In the genomic region with DNA sequence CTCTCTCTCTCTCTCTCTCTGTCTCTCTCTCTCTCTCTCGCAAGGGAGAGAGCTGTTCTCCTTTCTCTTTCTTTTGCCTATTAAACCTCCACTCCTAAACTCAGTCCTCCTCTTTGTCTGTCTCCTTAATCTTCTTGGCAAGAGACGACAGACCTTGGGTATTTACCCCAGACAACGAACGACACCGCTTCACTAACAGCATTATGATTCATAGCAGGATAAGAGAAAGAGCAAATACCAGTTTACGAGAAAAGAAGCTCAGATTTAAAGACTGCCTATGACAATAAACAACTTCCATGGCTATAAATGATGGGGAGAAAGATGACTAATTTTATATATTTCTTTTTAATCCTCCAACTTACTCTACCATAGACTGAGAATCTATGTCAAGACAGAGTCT, we compare ENCODE assay signal across 18 cellular contexts.
DNase-seq lines count a peak whose midpoint lies in the region; ATAC-seq, FAIRE-seq and TF ChIP-seq lines count a peak whose summit lies in the region.
"Had no signal": no experiment of that assay in that cellular context is flagged by ENCODE, and none has a peak within 500 bp of the region (broad histone marks: within the 10 kb centered on the region; RNA-seq: fewer than 3 reads in every experiment).

No MANE protein-coding gene starts in this region.

- H3K79me2 ChIP-seq in GM23338 (replicated peaks; ENCODE audit: insufficient read depth) (no peaks in the 10 kb centered on the region), H1 (ENCODE audit: control insufficient read depth in 1 of 2, insufficient read depth in 2 of 2, low read length in 2 of 2) (no peaks in the 10 kb centered on the region), osteoblast (ENCODE audit: insufficient read depth, low read length) (no peaks in the 10 kb centered on the region)

- no peak overlapping the region for H3K56ac ChIP-seq in H1 (replicated peaks; ENCODE audit: insufficient read length, low read depth, low read length)

- no peak overlapping the region for H3K9ac ChIP-seq in H1 (replicated peaks in 1 of 4; ENCODE audit: extremely low read depth in 1 of 4, low read depth in 3 of 4, low read length in 3 of 4)
- H3K9ac ChIP-seq: BLaER1 had no signal

- no peak for TF ChIP-seq CTCF in GM23338 (conservative IDR thresholded peaks at IDR 0.05; ENCODE audit: low read depth in 2 of 2)
- TF ChIP-seq CTCF in H1 (IDR thresholded peaks at IDR 0.05; ENCODE audit: control extremely low read depth in 1 of 3, insufficient read depth in 1 of 3, low read depth in 1 of 3, low read length in 3 of 3), result no peak
- TF ChIP-seq CTCF in osteoblast (IDR thresholded peaks at IDR 0.05; ENCODE audit: extremely low read depth, low read depth, low read length), result no peak

- H3K4me1 Mint-ChIP-seq in GM23338, result peaks cover 3% of the 10 kb centered on the region; the same call in 1 of the 3 replicates
- H3K4me1 Mint-ChIP-seq: CD4-positive, alpha-beta memory T cell had no signal

- H3K18ac ChIP-seq in H1 (ENCODE audit: extremely low read depth, low read length), result no peak overlapping the region

- H2AFZ ChIP-seq in GM23338 (0 out of 2 replicates have a peak overlapping the region, but pooled peaks have one; percentile 53), H1 (ENCODE audit: low read length) (peak overlapping the region; percentile 32; the same call in 1 of the 2 replicates), osteoblast (ENCODE audit: low read length) (peak overlapping the region; percentile 31)

- no peak for TF ChIP-seq RAD21 in H1 (IDR thresholded peaks at IDR 0.05 in 1 of 2, conservative IDR thresholded peaks at IDR 0.05 in 1 of 2; ENCODE audit: low read depth in 2 of 2, low read length in 2 of 2)

- H3K9me3 Mint-ChIP-seq in GM23338, result peaks cover 3% of the 10 kb centered on the region; the same call in 2 of the 3 replicates

- H3K27ac Mint-ChIP-seq in GM23338, result no peak overlapping the region
- H3K27ac Mint-ChIP-seq: CD4-positive, alpha-beta memory T cell had no signal

- no peaks in the 10 kb centered on the region for H3K27me3 ChIP-seq in GM23338 (ENCODE audit: insufficient read depth)
- no peaks in the 10 kb centered on the region for H3K27me3 ChIP-seq in H1 (replicated peaks in 1 of 4; ENCODE audit: control insufficient read depth in 3 of 4, extremely low read depth in 1 of 4, insufficient read depth in 3 of 4, low read length in 3 of 4)
- H3K27me3 ChIP-seq in osteoblast (ENCODE audit: insufficient read depth, low read length), result no peaks in the 10 kb centered on the region
- H3K27me3 ChIP-seq: BLaER1 had no signal

- H3K27me3 Mint-ChIP-seq in GM23338 (ENCODE audit: insufficient read depth, low read depth, poor library complexity), result no peaks in the 10 kb centered on the region

- peaks cover 4% of the 10 kb centered on the region; the same call in 1 of the 2 replicates for H3K9me2 ChIP-seq in GM23338 (ENCODE audit: insufficient read depth)

- H3F3A ChIP-seq in GM23338 (replicated peaks; ENCODE audit: low read depth), result no peaks in the 10 kb centered on the region

- TF ChIP-seq EP300 in H1 (IDR thresholded peaks at IDR 0.05; ENCODE audit: borderline replicate concordance in 1 of 2, low read depth in 2 of 2, low read length in 2 of 2), result no peak

- no peak overlapping the region for H4K91ac ChIP-seq in H1 (replicated peaks; ENCODE audit: insufficient read length, low read length)

- H4K20me1 ChIP-seq in GM23338 (replicated peaks; ENCODE audit: insufficient read depth) (no peaks in the 10 kb centered on the region), H1 (replicated peaks in 1 of 2; ENCODE audit: control insufficient read depth in 1 of 2, insufficient read depth in 2 of 2, low read length in 2 of 2) (no peaks in the 10 kb centered on the region), osteoblast (ENCODE audit: insufficient read depth, low read length) (no peaks in the 10 kb centered on the region)
- H4K20me1 ChIP-seq: BLaER1 had no signal

- H2BK12ac ChIP-seq in H1 (ENCODE audit: low read depth, low read length), result no peak overlapping the region

- no peak overlapping the region for H3K4me2 ChIP-seq in GM23338
- H3K4me2 ChIP-seq in H1 (ENCODE audit: insufficient read depth in 1 of 2, low read depth in 2 of 2, low read length in 2 of 2), result no peak overlapping the region
- no peak overlapping the region for H3K4me2 ChIP-seq in osteoblast (ENCODE audit: insufficient read depth, low read length)
- H3K4me2 ChIP-seq: BLaER1 had no signal

- H3K4me3 ChIP-seq in GM23338 (no peak overlapping the region), H1 (ENCODE audit: extremely low read depth in 1 of 4, insufficient read depth in 2 of 4, low read depth in 3 of 4, low read length in 4 of 4) (no peak overlapping the region), osteoblast (ENCODE audit: insufficient read depth, low read length) (no peak overlapping the region)
- H3K4me3 ChIP-seq: BLaER1 had no signal

- H3K9me3 ChIP-seq in H1 (ENCODE audit: insufficient read depth in 2 of 2, low read depth in 1 of 2, low read length in 1 of 2), result no peaks in the 10 kb centered on the region; a peak in 1 of 4 replicates
- no peaks in the 10 kb centered on the region for H3K9me3 ChIP-seq in osteoblast (ENCODE audit: low read depth, low read length)
- H3K9me3 ChIP-seq: BLaER1 had no signal

- H3K14ac ChIP-seq in H1 (ENCODE audit: insufficient read length), result no peak overlapping the region

- peaks cover 3% of the 10 kb centered on the region; the same call in 1 of the 3 replicates for H3K36me3 Mint-ChIP-seq in GM23338 (ENCODE audit: low read depth)
- H3K36me3 Mint-ChIP-seq: CD4-positive, alpha-beta memory T cell had no signal

- H3K79me1 ChIP-seq in H1 (ENCODE audit: low read depth, low read length), result no peaks in the 10 kb centered on the region

- no peak for FAIRE-seq in H1 (lab: Jason Lieb, UNC)

- H4K5ac ChIP-seq in H1 (ENCODE audit: insufficient read length, low read depth, low read length), result no peak overlapping the region

- H3K4ac ChIP-seq in H1 (replicated peaks; ENCODE audit: insufficient read length, low read depth, low read length), result no peak overlapping the region

- peaks cover 7% of the 10 kb centered on the region; the same call in 1 of the 2 replicates for H3K4me1 ChIP-seq in GM23338 (ENCODE audit: insufficient read depth)
- peaks cover 0 to 5% (median 1%) of the 10 kb centered on the region in 4 experiments; a peak in 1 of 7 replicates for H3K4me1 ChIP-seq in H1 (replicated peaks in 1 of 4; ENCODE audit: control insufficient read depth in 3 of 4, insufficient read depth in 4 of 4, low read length in 3 of 4)
- H3K4me1 ChIP-seq in osteoblast (ENCODE audit: insufficient read depth, low read length), result no peaks in the 10 kb centered on the region
- H3K4me1 ChIP-seq: BLaER1 had no signal

- TF ChIP-seq POLR2A in H1 (IDR thresholded peaks at IDR 0.05; ENCODE audit: control extremely low read depth in 1 of 2, low read depth in 2 of 2, low read length in 2 of 2), result no peak

- H2BK20ac ChIP-seq in H1 (ENCODE audit: low read length), result no peak overlapping the region

- no peak overlapping the region for H4K8ac ChIP-seq in H1 (ENCODE audit: extremely low read depth, insufficient read depth, low read length)

- DNase-seq in GM23338 (ENCODE audit: low spot score) (no peak), NCI-H82 (lab: John Stamatoyannopoulos, UW) (peak; percentile 68), H1 (ENCODE audit: low read depth in 1 of 2, low spot score in 2 of 2) (no peak), osteoblast (ENCODE audit: insufficient read length, low spot score, missing footprints) (no peak), NCI-H1092 treated with DMSO at 0.1 percent for 48 hours (lab: John Stamatoyannopoulos, UW) (no peak), GM03348 (ENCODE audit: low spot score) (no peak)
- DNase-seq in activated CD4-positive, alpha-beta T cell treated with anti-CD3 and anti-CD28 coated beads, Interleukin-2, amount 50 U/mL, for 4 hours, result no peak
- DNase-seq: CD4-positive, alpha-beta memory T cell; NCI-H1105 treated with DMSO at 0.1 percent for 48 hours; NCI-H1694; NCI-H2081 treated with DMSO at 0.1 percent for 48 hours; NCI-H510A; NCI-H748 treated with DMSO at 0.1 percent for 48 hours; OCI-M1; RPMI8226; SIG-M5 had no signal

- WGBS in H1 (ENCODE audit: extremely low coverage in 1 of 2, insufficient coverage in 1 of 2, insufficient read length in 1 of 2, insufficient replicate concordance in 2 of 2, low coverage in 1 of 2, low lambda C conversion rate in 2 of 2, missing lambda C conversion rate in 1 of 2), 2 experiments, result 92% methylated on average over 5 of the region's 6 CpGs; no CpG with 5 or more reads in 1 of the 2 experiments

- no peaks in the 10 kb centered on the region for H3K23me2 ChIP-seq in H1 (ENCODE audit: low read depth, low read length)

- no peak overlapping the region for H2AK5ac ChIP-seq in H1 (ENCODE audit: low read depth, low read length)

- no peak overlapping the region for H2BK15ac ChIP-seq in H1 (ENCODE audit: low read length)

- H3K23ac ChIP-seq in H1 (ENCODE audit: insufficient read length), result no peak overlapping the region

- no peaks in the 10 kb centered on the region for H3K36me3 ChIP-seq in GM23338 (ENCODE audit: insufficient read depth)
- H3K36me3 ChIP-seq in H1 (ENCODE audit: control insufficient read depth in 2 of 4, insufficient read depth in 4 of 4, low read length in 3 of 4), result no peaks in the 10 kb centered on the region
- H3K36me3 ChIP-seq in osteoblast (ENCODE audit: insufficient read depth, low read length), result no peaks in the 10 kb centered on the region
- H3K36me3 ChIP-seq: BLaER1 had no signal

- ATAC-seq in GM23338, result no peak
- ATAC-seq: SK-N-SH treated with all-trans-retinoic acid at 6 μM for 48 hours had no signal

- no peak overlapping the region for H3K4me3 Mint-ChIP-seq in GM23338
- H3K4me3 Mint-ChIP-seq: CD4-positive, alpha-beta memory T cell had no signal

- no peak overlapping the region for H2BK120ac ChIP-seq in H1 (replicated peaks; ENCODE audit: low read depth, low read length)

- no peak overlapping the region for H2BK5ac ChIP-seq in H1 (ENCODE audit: low read depth, low read length)

- CTCF ChIA-PET in H1 (lab: Charles Lee; ENCODE audit: partially characterized antibody), result interaction anchor here (0.6 kb wide), 2 partner anchors 46 to 1780 kb away, joined by 3 read pairs; no protein-coding TSS in a partner anchor

- H3K27ac ChIP-seq in GM23338 (ENCODE audit: low read depth) (no peak overlapping the region), H1 (ENCODE audit: low read depth, low read length) (no peak overlapping the region), osteoblast (ENCODE audit: low read depth, low read length) (no peak overlapping the region)
- H3K27ac ChIP-seq: BLaER1 had no signal

- POLR2A ChIA-PET in H1 (lab: Charles Lee; ENCODE audit: partially characterized antibody), result no interaction called here

TF ChIP-seq in GM23338, 12 proteins besides CTCF, POLR2A, EP300 and RAD21:
- TF ChIP-seq ZNF331 (CRISPR knock-in tag; IDR thresholded peaks at IDR 0.05; ENCODE audit: low read depth), result no peak
TF ChIP-seq in GM23338: peak in this region for 0.

TF ChIP-seq in H1, 55 proteins besides CTCF, POLR2A, EP300 and RAD21 (continues in another document):
- no peak for TF ChIP-seq POLR2AphosphoS5 (IDR thresholded peaks at IDR 0.05; ENCODE audit: low read depth, low read length)
- no peak for TF ChIP-seq JUND (IDR thresholded peaks at IDR 0.05; ENCODE audit: low read length)
- TF ChIP-seq SUZ12 (IDR thresholded peaks at IDR 0.05; ENCODE audit: low read length), result no peak
- no peak for TF ChIP-seq YY1 (IDR thresholded peaks at IDR 0.05; ENCODE audit: low read depth, low read length)
- no peak for TF ChIP-seq CEBPB (IDR thresholded peaks at IDR 0.05; ENCODE audit: low read depth, low read length)
- TF ChIP-seq CREB1 (IDR thresholded peaks at IDR 0.05), result no peak
